Comparison of ENCODE assay signal across 12 cellular contexts in the genomic region with DNA sequence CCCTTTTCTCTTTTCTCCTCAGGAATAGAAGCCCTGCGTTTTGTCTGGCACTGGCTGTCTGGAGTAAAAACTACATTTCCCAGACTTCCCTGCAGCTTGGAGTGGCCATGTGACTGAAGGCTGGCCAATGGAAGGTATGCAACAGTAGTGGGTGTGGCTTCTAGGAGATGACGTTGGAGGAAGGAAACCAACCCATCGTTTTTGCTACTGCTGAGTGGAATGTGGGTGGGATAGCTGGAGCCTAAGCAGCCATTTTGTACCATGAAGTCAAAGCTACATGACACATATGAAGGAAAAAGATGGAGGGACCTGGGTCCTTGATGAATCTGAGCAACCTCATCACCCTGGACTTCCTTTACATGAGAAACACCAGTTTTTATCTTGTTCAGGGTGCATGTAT. TPM values are rescaled to one million over a fixed set of nuclear protein-coding genes. Genes with fewer than 3 reads are reported as not detected.
A peak's percentile ranks its signal among the peaks of the same experiment; 100 is the strongest.
DNase-seq lines count a peak whose midpoint lies in the region; ATAC-seq, FAIRE-seq and TF ChIP-seq lines count a peak whose summit lies in the region.
"Had no signal": no experiment of that assay in that cellular context is flagged by ENCODE, and none has a peak within 500 bp of the region (broad histone marks: within the 10 kb centered on the region; RNA-seq: fewer than 3 reads in every experiment).

No MANE protein-coding gene starts in this region.

- H3K27me3 ChIP-seq in brain microvascular endothelial cell (replicated peaks) = no peaks in the 10 kb centered on the region

- H3K36me3 ChIP-seq in brain microvascular endothelial cell (replicated peaks) = no peaks in the 10 kb centered on the region

- in situ Hi-C loops in brain microvascular endothelial cell (cut with HindIII; ENCODE audit: low pct_ligation_motif_present, low sequenced_read_pairs) = no loop called here

- H3K4me3 ChIP-seq in brain microvascular endothelial cell (ENCODE audit: low read depth, low read length) = no peak overlapping the region

- ATAC-seq in HG03039 (IDR thresholded peaks at IDR 0.05; ENCODE audit: unreplicated experiment) (no peak), HG03565 (IDR thresholded peaks at IDR 0.05; ENCODE audit: unreplicated experiment) (no peak)

- FAIRE-seq in GM12892 (lab: Jason Lieb, UNC) = no peak
- FAIRE-seq: A204.1 had no signal

- H3K27ac ChIP-seq in brain microvascular endothelial cell = no peak overlapping the region

- DNase-seq in DMS53 (lab: John Stamatoyannopoulos, UW) = peak; percentile 28
- DNase-seq in DMS53 treated with DMSO at 0.1 percent for 48 hours (lab: John Stamatoyannopoulos, UW; ENCODE audit: unreplicated experiment) = no peak
- peak; percentile 79 for DNase-seq in NAMALWA (ENCODE audit: low spot score)
- DNase-seq in brain microvascular endothelial cell = peak; percentile 53
- peak; percentile 23 to 31 for DNase-seq in lung microvascular endothelial cell (ENCODE audit: low read depth in 2 of 2)
- DNase-seq in GM12892 (ENCODE audit: insufficient read length) = no peak
- DNase-seq: activated CD4-positive, alpha-beta T cell treated with anti-CD3 and anti-CD28 coated beads for 1 hour; foreskin melanocyte had no signal

- TF ChIP-seq CTCF in brain microvascular endothelial cell (IDR thresholded peaks at IDR 0.05; ENCODE audit: low read depth, low read length, missing control alignments) = no peak

- TF ChIP-seq POLR2A in GM12892 (IDR thresholded peaks at IDR 0.05; ENCODE audit: low read depth, low read length) = no peak

RNA-seq across cellular contexts. Expression of gene FGF3, which starts 19.6 kb away (rescaled TPM):
- not detected in 2 replicates for total RNA-seq in lung microvascular endothelial cell
- polyA plus RNA-seq in GM12892 (2012; ENCODE audit: missing spikeins) = not detected
- polyA plus RNA-seq: adipose tissue had no signal

RNA-seq across cellular contexts. Expression of gene FGF4, which starts 24.4 kb away (rescaled TPM):
- total RNA-seq in lung microvascular endothelial cell = not detected in 2 replicates
- polyA plus RNA-seq in GM12892 (2012; ENCODE audit: missing spikeins) = not detected
- polyA plus RNA-seq: adipose tissue had no signal

Comparison
In these comparisons a context has a peak if more than half of its experiments do, and no peak if none do; other contexts are left out.
1. DNase-seq: peak in DMS53 (single experiment), NAMALWA (single experiment), brain microvascular endothelial cell (single experiment) and lung microvascular endothelial cell (2 of 2); none in DMS53 treated with DMSO at 0.1 percent for 48 hours (single experiment) and GM12892 (single experiment).